15 cellular contexts compared by ENCODE assay signal in genomic region chr12:116381240-116381743, GRCh38.
A peak's percentile ranks its signal among the peaks of the same experiment; 100 is the strongest.
DNase-seq lines count a peak whose midpoint lies in the region; ATAC-seq and TF ChIP-seq lines count a peak whose summit lies in the region.
"Had no signal": no experiment of that assay in that cellular context is flagged by ENCODE, and none has a peak within 500 bp of the region (broad histone marks: within the 10 kb centered on the region; RNA-seq: fewer than 3 reads in every experiment).

No MANE protein-coding gene starts in this region.

- TF ChIP-seq CTCF in AG09309 (IDR thresholded peaks at IDR 0.05; ENCODE audit: control insufficient read depth, insufficient read depth, low read depth, low read length, missing control alignments) (no peak), PC-3 (conservative IDR thresholded peaks at IDR 0.05; ENCODE audit: low read depth, low read length) (no peak), osteoblast (IDR thresholded peaks at IDR 0.05; ENCODE audit: extremely low read depth, low read depth, low read length) (no peak), colonic mucosa (IDR thresholded peaks at IDR 0.05) (no peak)

- H3K9me3 ChIP-seq in PC-3 (ENCODE audit: low read length): no peaks in the 10 kb centered on the region
- H3K9me3 ChIP-seq in osteoblast (ENCODE audit: low read depth, low read length): no peaks in the 10 kb centered on the region
- no peaks in the 10 kb centered on the region for H3K9me3 ChIP-seq in colonic mucosa

- H3K4me3 ChIP-seq in AG09309 (ENCODE audit: control insufficient read depth, low read depth, low read length) (peak overlapping the region; percentile 14; the same call in 1 of the 2 replicates), PC-3 (ENCODE audit: low read length) (no peak overlapping the region), osteoblast (ENCODE audit: insufficient read depth, low read length) (peak overlapping the region; percentile 14), colonic mucosa (no peak overlapping the region)

- H3K27ac ChIP-seq in PC-3 (ENCODE audit: low read length): peak overlapping the region; percentile 88
- H3K27ac ChIP-seq in osteoblast (ENCODE audit: low read depth, low read length): peak overlapping the region; percentile 91
- H3K27ac ChIP-seq in colonic mucosa: no peak overlapping the region
- H3K27ac ChIP-seq: KMS-11 had no signal

- intact Hi-C loops in PC-3 (cut with micrococcal nuclease): loop anchor here (5.0 kb wide), 1 partner anchor 104 kb away; the partner anchor contains the start of gene MED13L
- intact Hi-C loops in colonic mucosa (cut with DNase I): no loop called here

- H3K27me3 ChIP-seq in PC-3 (ENCODE audit: low read length) (no peaks in the 10 kb centered on the region), osteoblast (ENCODE audit: insufficient read depth, low read length) (no peaks in the 10 kb centered on the region), colonic mucosa (no peaks in the 10 kb centered on the region)

- BruUV-seq in PC-3 (replicated peaks; lab: Mats Ljungman, UMichigan): no TSS peak

- no peaks in the 10 kb centered on the region for H3K9me2 ChIP-seq in PC-3 (replicated peaks; ENCODE audit: low read length)

- H4K20me1 ChIP-seq in PC-3 (ENCODE audit: low read length) (no peaks in the 10 kb centered on the region), osteoblast (ENCODE audit: insufficient read depth, low read length) (no peaks in the 10 kb centered on the region)

- CTCF ChIA-PET in PC-3 (lab: Charles Lee): no interaction called here

- H3K9ac ChIP-seq in PC-3 (ENCODE audit: low read length) (peak overlapping the region; percentile 52; the same call in 1 of the 2 replicates), colonic mucosa (ENCODE audit: low read depth in 2 of 2, low read length in 2 of 2) (no peak overlapping the region)
- H3K9ac ChIP-seq: KMS-11 had no signal

- no peaks in the 10 kb centered on the region for H3K36me3 ChIP-seq in PC-3 (ENCODE audit: low read depth, low read length)
- no peaks in the 10 kb centered on the region for H3K36me3 ChIP-seq in osteoblast (ENCODE audit: insufficient read depth, low read length)
- H3K36me3 ChIP-seq in colonic mucosa: no peaks in the 10 kb centered on the region

- no peak for DNase-seq in AG09309 (ENCODE audit: low read depth)
- no peak for DNase-seq in PC-3
- DNase-seq in fibroblast of gingiva (ENCODE audit: low read depth): peak; percentile 82
- no peak for DNase-seq in osteoblast (ENCODE audit: insufficient read length, low spot score, missing footprints)
- no peak for DNase-seq in colonic mucosa
- no peak for DNase-seq in HT-29 (ENCODE audit: low spot score)
- no peak for DNase-seq in hypothalamus (lab: John Stamatoyannopoulos, UW)
- DNase-seq: activated CD8-positive, alpha-beta T cell treated with anti-CD3 and anti-CD28 coated beads for 36 hours; activated gamma-delta T cell; DMS79 treated with DMSO at 0.1 percent for 48 hours; NCI-H526; occipital lobe; stimulated activated CD4-positive, alpha-beta T cell treated with anti-CD3 and anti-CD28 coated beads, Interleukin-15, amount 100 ng/mL, for 24 hours had no signal

- H3K4me1 ChIP-seq in PC-3 (ENCODE audit: insufficient read depth, low read length) (peaks cover 54% of the 10 kb centered on the region), osteoblast (ENCODE audit: insufficient read depth, low read length) (peaks cover 47% of the 10 kb centered on the region), colonic mucosa (no peaks in the 10 kb centered on the region)

- peak overlapping the region; percentile 27; the same call in 1 of the 2 replicates for H2AFZ ChIP-seq in PC-3 (ENCODE audit: low read length)
- H2AFZ ChIP-seq in osteoblast (ENCODE audit: low read length): peak overlapping the region; percentile 54

- ATAC-seq in PC-3: no peak
- ATAC-seq in HG03565 (IDR thresholded peaks at IDR 0.05; ENCODE audit: unreplicated experiment): no peak
- ATAC-seq: activated CD8-positive, alpha-beta T cell treated with anti-CD3 and anti-CD28 coated beads for 36 hours had no signal

- no peaks in the 10 kb centered on the region for H3F3A ChIP-seq in PC-3 (ENCODE audit: low read length, unreplicated experiment)

- POLR2A ChIA-PET in PC-3 (lab: Charles Lee; ENCODE audit: unreplicated experiment): interaction anchor here (0.7 kb wide), 1 partner anchor 53 kb away, joined by 3 read pairs; no protein-coding TSS in a partner anchor

- H3K4me2 ChIP-seq in PC-3 (ENCODE audit: low read length) (peak overlapping the region; percentile 68), osteoblast (ENCODE audit: insufficient read depth, low read length) (peak overlapping the region; percentile 69)
- H3K4me2 ChIP-seq: KMS-11 had no signal

- no peaks in the 10 kb centered on the region for H3K79me2 ChIP-seq in PC-3 (ENCODE audit: low read length)
- H3K79me2 ChIP-seq in osteoblast (ENCODE audit: insufficient read depth, low read length): no peaks in the 10 kb centered on the region

Comparison
In these comparisons a context has a peak if more than half of its experiments do, and no peak if none do; other contexts are left out.
1. H3K4me3 ChIP-seq: peak in AG09309 (single experiment) and osteoblast (single experiment); none in PC-3 (single experiment) and colonic mucosa (single experiment).